9 cellular contexts compared by ENCODE assay signal in the genomic region with DNA sequence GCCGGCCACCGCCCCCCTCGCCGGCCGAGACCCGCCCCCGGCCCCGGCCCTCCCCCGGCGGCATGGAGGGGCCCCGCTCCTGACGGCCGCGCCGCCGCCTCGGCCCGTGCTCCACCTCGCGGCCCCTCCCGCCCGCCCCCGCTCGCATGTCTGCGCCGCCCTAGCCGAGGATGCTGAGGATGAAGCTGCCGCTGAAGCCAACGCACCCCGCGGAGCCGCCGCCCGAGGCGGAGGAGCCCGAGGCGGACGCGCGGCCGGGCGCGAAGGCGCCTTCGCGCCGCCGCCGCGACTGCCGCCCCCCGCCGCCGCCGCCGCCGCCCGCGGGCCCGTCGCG. TPM values are rescaled to one million over a fixed set of nuclear protein-coding genes. Genes with fewer than 3 reads are reported as not detected.
DNase-seq lines count a peak whose midpoint lies in the region; ATAC-seq, FAIRE-seq and TF ChIP-seq lines count a peak whose summit lies in the region.
"Had no signal": no experiment of that assay in that cellular context is flagged by ENCODE, and none has a peak within 500 bp of the region (broad histone marks: within the 10 kb centered on the region; RNA-seq: fewer than 3 reads in every experiment).

No MANE protein-coding gene starts in this region.

- peaks cover 18% of the 10 kb centered on the region for H3K36me3 Mint-ChIP-seq in activated T-helper 17 cell treated with anti-CD3 and anti-CD28 coated beads, Interleukin-2, amount 50 U/mL, for 72 hours (ENCODE audit: low read depth)

- H3K27ac Mint-ChIP-seq in activated T-helper 17 cell treated with anti-CD3 and anti-CD28 coated beads, Interleukin-2, amount 50 U/mL, for 72 hours = no peak overlapping the region

- H3K4me1 Mint-ChIP-seq in activated T-helper 17 cell treated with anti-CD3 and anti-CD28 coated beads, Interleukin-2, amount 50 U/mL, for 72 hours = peaks cover 10% of the 10 kb centered on the region

- no peak for FAIRE-seq in H54 (lab: Jason Lieb, UNC)

- H3K4me3 ChIP-seq in left lung (peak overlapping the region; percentile 78 to 88), thymus (ENCODE audit: low read length) (peak overlapping the region; percentile 80)

- H3K9me3 ChIP-seq in left lung (no peaks in the 10 kb centered on the region), thymus (ENCODE audit: control insufficient read depth) (no peaks in the 10 kb centered on the region)

- H3K27me3 ChIP-seq in left lung (no peaks in the 10 kb centered on the region), thymus (ENCODE audit: control insufficient read depth, insufficient read depth) (no peaks in the 10 kb centered on the region)

- TF ChIP-seq CTCF in left lung (IDR thresholded peaks at IDR 0.05) = no peak

- H3K27ac ChIP-seq in left lung (peak overlapping the region; percentile 97 to 98), thymus (ENCODE audit: low read depth) (peak overlapping the region; percentile 99)

- WGBS in thymus = under 1% methylated on average over 62 of the region's 62 CpGs

- intact Hi-C loops in left lung (cut with DNase I) = no loop called here

- no peak for TF ChIP-seq POLR2A in H54 (IDR thresholded peaks at IDR 0.05; ENCODE audit: low read depth, low read length)

- no peaks in the 10 kb centered on the region for H3K27me3 Mint-ChIP-seq in activated T-helper 17 cell treated with anti-CD3 and anti-CD28 coated beads, Interleukin-2, amount 50 U/mL, for 72 hours
- H3K27me3 Mint-ChIP-seq: activated naive CD8-positive, alpha-beta T cell treated with anti-CD3 and anti-CD28 coated beads, Interleukin-2, amount 10 ng/mL, durations not matched to agents 7 days and 5 days had no signal

- H3K9me3 Mint-ChIP-seq in activated T-helper 17 cell treated with anti-CD3 and anti-CD28 coated beads, Interleukin-2, amount 50 U/mL, for 72 hours = no peaks in the 10 kb centered on the region

- H3K4me1 ChIP-seq in left lung (peaks cover 6 to 41% of the 10 kb centered on the region in 2 donors), thymus (ENCODE audit: control insufficient read depth, insufficient read depth, low read length) (peaks cover 19% of the 10 kb centered on the region)

- DNase-seq in DMS153 (lab: John Stamatoyannopoulos, UW) (peak; percentile 65), DMS153 treated with DMSO at 0.1 percent for 48 hours (lab: John Stamatoyannopoulos, UW; ENCODE audit: unreplicated experiment) (no peak), left lung (no peak), H54 (ENCODE audit: insufficient read length, low spot score) (no peak), HuH-7 (ENCODE audit: low spot score) (no peak), D341Med (ENCODE audit: low spot score) (no peak)

- no peak for ATAC-seq in activated T-helper 17 cell treated with anti-CD3 and anti-CD28 coated beads, Interleukin-2, amount 50 U/mL, for 72 hours (replicated peaks)
- ATAC-seq in left lung = no peak

- peak overlapping the region; percentile 83 for H3K4me3 Mint-ChIP-seq in activated T-helper 17 cell treated with anti-CD3 and anti-CD28 coated beads, Interleukin-2, amount 50 U/mL, for 72 hours

- H3K36me3 ChIP-seq in left lung (no peaks in the 10 kb centered on the region), thymus (ENCODE audit: control insufficient read depth, insufficient read depth) (no peaks in the 10 kb centered on the region)

RNA-seq across cellular contexts. Expression of a gene that starts 0.4 kb away (rescaled TPM):
- 10 to 100 TPM; 45.4 to 50.4 TPM for total RNA-seq in activated T-helper 17 cell treated with anti-CD3 and anti-CD28 coated beads, Interleukin-2, amount 50 U/mL, for 72 hours
- 10 to 100 TPM; 25.1 to 34.5 TPM for total RNA-seq in left lung
- polyA plus RNA-seq in thymus = 10.7 TPM
